In the genomic region with DNA sequence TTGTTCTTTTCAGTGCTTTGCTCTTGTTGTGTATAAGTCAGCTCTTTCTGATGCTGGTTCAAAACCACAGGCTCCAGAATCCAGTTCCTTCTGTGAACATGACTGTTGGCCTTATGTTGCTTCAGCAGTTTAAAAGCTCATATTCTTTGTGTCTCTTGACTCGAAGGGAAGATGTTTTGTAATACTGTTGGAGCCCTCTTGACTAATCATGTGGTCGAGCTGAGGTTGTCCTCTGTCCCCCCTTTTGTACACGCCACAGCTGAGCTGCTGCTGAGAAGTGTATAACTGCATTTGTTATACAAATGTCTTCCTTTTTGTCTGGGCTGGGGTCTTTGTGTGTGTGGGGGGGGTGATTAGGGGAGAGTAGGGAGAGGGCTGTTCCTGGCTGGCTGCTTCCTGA, we compare ENCODE assay signal across 12 cellular contexts. TPM values are rescaled to one million over a fixed set of nuclear protein-coding genes. Genes with fewer than 3 reads are reported as not detected.
DNase-seq lines count a peak whose midpoint lies in the region; ATAC-seq and TF ChIP-seq lines count a peak whose summit lies in the region.
"Had no signal": no experiment of that assay in that cellular context is flagged by ENCODE, and none has a peak within 500 bp of the region (broad histone marks: within the 10 kb centered on the region; RNA-seq: fewer than 3 reads in every experiment).

No MANE protein-coding gene starts in this region.

- no peak overlapping the region for H3K18ac ChIP-seq in neuronal stem cell (ENCODE audit: low read length)

- no peaks in the 10 kb centered on the region for H3K79me1 ChIP-seq in neuronal stem cell (ENCODE audit: low read depth, low read length)

- H2BK15ac ChIP-seq in neuronal stem cell (ENCODE audit: low read length): no peak overlapping the region

- no peak overlapping the region for H3K4ac ChIP-seq in neuronal stem cell (ENCODE audit: low read length)

- peak overlapping the region; percentile 76 for H2AFZ ChIP-seq in neuronal stem cell (ENCODE audit: low read length)

- ATAC-seq in T-helper 17 cell (no peak), HG03025 (IDR thresholded peaks at IDR 0.05; ENCODE audit: low FRiP score, unreplicated experiment) (no peak), HG02870 (IDR thresholded peaks at IDR 0.05; ENCODE audit: unreplicated experiment) (no peak)
- ATAC-seq: stimulated activated naive B cell treated with anti-CD40 and anti-IgM and Interleukin-4, amounts not matched to agents 10 μg/mL and 1 μg/mL and 100 μg/mL, for 72 hours had no signal

- in situ Hi-C loops in HAP-1 (cut with MboI; ENCODE audit: low sequenced_read_pairs): no loop called here

- H2BK5ac ChIP-seq in neuronal stem cell (ENCODE audit: low read length): no peak overlapping the region

- H3K27me3 ChIP-seq in HAP-1 (ENCODE audit: low read depth) (no peaks in the 10 kb centered on the region), neuronal stem cell (ENCODE audit: control insufficient read depth in 3 of 3, insufficient read depth in 3 of 3, low read depth in 1 of 3, low read length in 3 of 3) (no peaks in the 10 kb centered on the region)

- H3K9me3 Mint-ChIP-seq in glutamatergic neuron (ENCODE audit: unreplicated experiment): peaks cover 3% of the 10 kb centered on the region
- H3K9me3 Mint-ChIP-seq: stimulated activated naive B cell treated with anti-CD40 and anti-IgM and Interleukin-4, amounts not matched to agents 10 μg/mL and 1 μg/mL and 100 μg/mL, for 72 hours had no signal

- WGBS in neuronal stem cell (ENCODE audit: extremely low coverage in 2 of 2, insufficient read length in 2 of 2, insufficient replicate concordance in 1 of 2), 2 donors: no CpG with 5 or more reads among the region's 3 CpGs

- no peak overlapping the region for H4K91ac ChIP-seq in neuronal stem cell (ENCODE audit: low read depth, low read length, poor library complexity)

- no peaks in the 10 kb centered on the region for H3K9me3 ChIP-seq in HAP-1
- no peaks in the 10 kb centered on the region for H3K9me3 ChIP-seq in neuronal stem cell (replicated peaks in 1 of 2; ENCODE audit: control insufficient read depth in 2 of 2, insufficient read depth in 1 of 2, low read depth in 1 of 2, low read length in 2 of 2)
- H3K9me3 ChIP-seq in T-helper 17 cell (ENCODE audit: control insufficient read depth, low read length, poor library complexity, severe bottlenecking): no peaks in the 10 kb centered on the region

- TF ChIP-seq CTCF in glutamatergic neuron (IDR thresholded peaks at IDR 0.05; ENCODE audit: partially characterized antibody, unreplicated experiment): no peak

- H3K27ac Mint-ChIP-seq in glutamatergic neuron (ENCODE audit: unreplicated experiment) (peak overlapping the region; percentile 74), T-helper 17 cell (no peak overlapping the region)
- H3K27ac Mint-ChIP-seq: stimulated activated naive B cell treated with anti-CD40 and anti-IgM and Interleukin-4, amounts not matched to agents 10 μg/mL and 1 μg/mL and 100 μg/mL, for 72 hours had no signal

- H3K4me1 ChIP-seq in HAP-1 (no peaks in the 10 kb centered on the region; the same call in 1 of the 2 replicates), neuronal stem cell (ENCODE audit: control insufficient read depth in 2 of 2, insufficient read depth in 1 of 2, low read depth in 1 of 2, low read length in 2 of 2) (peaks cover 13 to 17% of the 10 kb centered on the region in 2 donors)

- DNase-seq in HAP-1 (ENCODE audit: low spot score in 2 of 2): peak; percentile 5 to 17
- DNase-seq in SIG-M5 treated with dmso at 0.1 percent for 504 hours (lab: John Stamatoyannopoulos, UW; ENCODE audit: unreplicated experiment): peak; percentile 99
- no peak for DNase-seq in glutamatergic neuron
- DNase-seq in neuronal stem cell (ENCODE audit: low spot score): no peak
- no peak for DNase-seq in T-helper 17 cell
- DNase-seq in DMS53 treated with DMSO at 0.1 percent for 48 hours (lab: John Stamatoyannopoulos, UW; ENCODE audit: unreplicated experiment): no peak
- DNase-seq: activated T-cell treated with anti-CD3 and anti-CD28 coated beads for 4 hours; stimulated activated CD4-positive, alpha-beta T cell treated with anti-CD3 and anti-CD28 coated beads, Interleukin-2, amount 100 ng/mL, for 24 hours; stimulated activated naive B cell treated with anti-CD40 and anti-IgM and Interleukin-4, amounts not matched to agents 10 μg/mL and 1 μg/mL and 100 μg/mL, for 72 hours; WERI-Rb-1 had no signal

- H4K8ac ChIP-seq in neuronal stem cell (ENCODE audit: low read depth, low read length): no peak overlapping the region

- H3K27ac ChIP-seq in neuronal stem cell (replicated peaks; ENCODE audit: low read length): no peak overlapping the region
- H3K27ac ChIP-seq: WERI-Rb-1 had no signal

- no peak overlapping the region for H3K4me2 ChIP-seq in neuronal stem cell (ENCODE audit: insufficient read depth, low read length, poor library complexity, severe bottlenecking)

- H2BK12ac ChIP-seq in neuronal stem cell (ENCODE audit: low read length): no peak overlapping the region

- no peak overlapping the region for H3K23ac ChIP-seq in neuronal stem cell (ENCODE audit: low read depth, low read length, poor library complexity)

- no peak overlapping the region for H3K14ac ChIP-seq in neuronal stem cell (ENCODE audit: low read length)

- H2AK5ac ChIP-seq in neuronal stem cell (ENCODE audit: low read depth, low read length): no peak overlapping the region

- H3K27me3 Mint-ChIP-seq in glutamatergic neuron (ENCODE audit: unreplicated experiment) (peaks cover 3% of the 10 kb centered on the region), T-helper 17 cell (no peaks in the 10 kb centered on the region)
- H3K27me3 Mint-ChIP-seq: stimulated activated naive B cell treated with anti-CD40 and anti-IgM and Interleukin-4, amounts not matched to agents 10 μg/mL and 1 μg/mL and 100 μg/mL, for 72 hours had no signal

- H3K36me3 ChIP-seq in HAP-1 (replicated peaks): peaks cover 11% of the 10 kb centered on the region
- no peaks in the 10 kb centered on the region for H3K36me3 ChIP-seq in neuronal stem cell (replicated peaks in 1 of 2; ENCODE audit: control insufficient read depth in 2 of 2, insufficient read depth in 2 of 2, low read length in 2 of 2)
- H3K36me3 ChIP-seq: WERI-Rb-1 had no signal

- no peak overlapping the region for H3K9ac ChIP-seq in neuronal stem cell (ENCODE audit: low read depth, low read length, poor library complexity)

- H3K4me1 Mint-ChIP-seq in glutamatergic neuron (ENCODE audit: low read depth, unreplicated experiment): peaks cover 35% of the 10 kb centered on the region
- H3K4me1 Mint-ChIP-seq in T-helper 17 cell: peaks cover 2% of the 10 kb centered on the region
- H3K4me1 Mint-ChIP-seq: stimulated activated naive B cell treated with anti-CD40 and anti-IgM and Interleukin-4, amounts not matched to agents 10 μg/mL and 1 μg/mL and 100 μg/mL, for 72 hours had no signal

- H2BK120ac ChIP-seq in neuronal stem cell (ENCODE audit: low read depth, low read length): no peak overlapping the region

- H3K4me3 ChIP-seq in HAP-1: no peak overlapping the region
- H3K4me3 ChIP-seq in neuronal stem cell (ENCODE audit: low read length in 2 of 2): no peak overlapping the region

- H3K4me3 Mint-ChIP-seq in glutamatergic neuron (ENCODE audit: unreplicated experiment) (no peak overlapping the region), T-helper 17 cell (no peak overlapping the region)
- H3K4me3 Mint-ChIP-seq: stimulated activated naive B cell treated with anti-CD40 and anti-IgM and Interleukin-4, amounts not matched to agents 10 μg/mL and 1 μg/mL and 100 μg/mL, for 72 hours had no signal

- peaks cover 6% of the 10 kb centered on the region for H3K36me3 Mint-ChIP-seq in glutamatergic neuron (ENCODE audit: unreplicated experiment)
- peaks cover 12% of the 10 kb centered on the region for H3K36me3 Mint-ChIP-seq in T-helper 17 cell (ENCODE audit: low read depth)

RNA-seq across cellular contexts. Expression of gene SLC36A1, which starts 35.8 kb away (rescaled TPM):
- total RNA-seq in glutamatergic neuron (ENCODE audit: unreplicated experiment): 117 TPM
- polyA plus RNA-seq in neuronal stem cell (2013, experiment 1 of 2): 6.4 TPM
- 5.5 TPM for polyA plus RNA-seq in neuronal stem cell (2013, experiment 2 of 2)
- 1 to 10 TPM; 5.9 to 6.0 TPM for total RNA-seq in T-helper 17 cell

Comparison
In these comparisons a context has a peak if more than half of its experiments do, and no peak if none do; other contexts are left out.
1. DNase-seq: peak in HAP-1 (2 of 2) and SIG-M5 treated with dmso at 0.1 percent for 504 hours (single experiment); none in glutamatergic neuron (single experiment), neuronal stem cell (single experiment), T-helper 17 cell (0 of 3) and DMS53 treated with DMSO at 0.1 percent for 48 hours (single experiment).
2. RNA of gene SLC36A1, which starts 35.8 kb away (total RNA-seq): 117 TPM in glutamatergic neuron (single experiment); 5.9 to 6.0 TPM in T-helper 17 cell; every median in the first group is over 10 times any median in the second.